Comparison of ENCODE assay signal across 28 cellular contexts in genomic region chr9:34400686-34401602, GRCh38. TPM values are rescaled to one million over a fixed set of nuclear protein-coding genes. Genes with fewer than 3 reads are reported as not detected.
"Had no signal": no experiment of that assay in that cellular context is flagged by ENCODE, and none has a peak within 500 bp of the region (broad histone marks: within the 10 kb centered on the region; RNA-seq: fewer than 3 reads in every experiment).

No MANE protein-coding gene starts in this region.

- DNase-seq: islet precursor cell; left ventricle myocardium inferior; midbrain; mucosa of descending colon; naive thymus-derived CD4-positive, alpha-beta T cell; nucleus accumbens; pancreas; posterior cingulate gyrus; psoas muscle; right lobe of liver; stimulated activated CD4-positive, alpha-beta T cell treated with anti-CD3 and anti-CD28 coated beads, Interleukin-1b, Interleukin-23, amount 100 ng/mL, for 48 hours; stimulated activated CD4-positive, alpha-beta T cell treated with anti-CD3 and anti-CD28 coated beads, Interleukin-4, amount 100 ng/mL, for 1 hour; stimulated activated naive CD4-positive, alpha-beta T cell; stomach; testis; thyroid gland; transverse colon had no signal

- H3K36me3 Mint-ChIP-seq: natural killer cell treated with Interleukin-12 subunit alpha and Interleukin-12 subunit beta and Interleukin-15 and Interleukin-18, amount 100 ng/mL, for 72 hours had no signal

- H3K27me3 ChIP-seq: hepatocyte, pancreas, right lobe of liver, stomach, testis, thyroid gland, transverse colon, upper lobe of left lung, vagina had no signal

- H3K4me1 ChIP-seq: pancreas, psoas muscle, right lobe of liver, stomach, testis, thyroid gland, transverse colon, upper lobe of left lung, vagina had no signal

- H3K4me2 ChIP-seq: hepatocyte, smooth muscle cell had no signal

- H3K4me3 ChIP-seq: hepatocyte, left ventricle myocardium inferior, lung, mucosa of descending colon, pancreas, psoas muscle, right lobe of liver, smooth muscle cell, stomach, testis, thyroid gland, transverse colon, upper lobe of left lung, vagina had no signal

- H2AFZ ChIP-seq: hepatocyte had no signal

- H3K9me3 ChIP-seq: left ventricle myocardium inferior, mucosa of descending colon, pancreas, psoas muscle, right lobe of liver, stomach, testis, thyroid gland, transverse colon, upper lobe of left lung, vagina had no signal

- H3K27me3 Mint-ChIP-seq: naive thymus-derived CD4-positive, alpha-beta T cell; natural killer cell treated with Interleukin-12 subunit alpha and Interleukin-12 subunit beta and Interleukin-15 and Interleukin-18, amount 100 ng/mL, for 72 hours had no signal

- ATAC-seq: mucosa of descending colon; naive thymus-derived CD4-positive, alpha-beta T cell; natural killer cell treated with Interleukin-12 subunit alpha and Interleukin-12 subunit beta and Interleukin-15 and Interleukin-18, amount 100 ng/mL, for 72 hours; pancreas; psoas muscle had no signal

- H3K27ac ChIP-seq: hepatocyte, left ventricle myocardium inferior, pancreas, psoas muscle, right lobe of liver, stomach, testis, thyroid gland, transverse colon, upper lobe of left lung, vagina had no signal

- H3K9me3 Mint-ChIP-seq: naive thymus-derived CD4-positive, alpha-beta T cell; natural killer cell treated with Interleukin-12 subunit alpha and Interleukin-12 subunit beta and Interleukin-15 and Interleukin-18, amount 100 ng/mL, for 72 hours had no signal

- H3K27ac Mint-ChIP-seq: natural killer cell treated with Interleukin-12 subunit alpha and Interleukin-12 subunit beta and Interleukin-15 and Interleukin-18, amount 100 ng/mL, for 72 hours had no signal

- H3K4me3 Mint-ChIP-seq: naive thymus-derived CD4-positive, alpha-beta T cell; natural killer cell treated with Interleukin-12 subunit alpha and Interleukin-12 subunit beta and Interleukin-15 and Interleukin-18, amount 100 ng/mL, for 72 hours had no signal

RNA-seq across cellular contexts. Expression of gene DNAI1, which starts 57.7 kb away (rescaled TPM):
- total RNA-seq: kidney epithelial cell; left ventricle myocardium inferior; lower leg skin; mesenteric fat pad; mucosa of descending colon; naive thymus-derived CD4-positive, alpha-beta T cell; natural killer cell treated with Interleukin-12 subunit alpha and Interleukin-12 subunit beta and Interleukin-15 and Interleukin-18, amount 100 ng/mL, for 72 hours; right lobe of liver; skeletal muscle tissue; smooth muscle cell; transverse colon; urinary bladder; vagina had no signal
- polyA plus RNA-seq: hepatocyte; naive thymus-derived CD4-positive, alpha-beta T cell had no signal
